14 cellular contexts compared by ENCODE assay signal in the genomic region with DNA sequence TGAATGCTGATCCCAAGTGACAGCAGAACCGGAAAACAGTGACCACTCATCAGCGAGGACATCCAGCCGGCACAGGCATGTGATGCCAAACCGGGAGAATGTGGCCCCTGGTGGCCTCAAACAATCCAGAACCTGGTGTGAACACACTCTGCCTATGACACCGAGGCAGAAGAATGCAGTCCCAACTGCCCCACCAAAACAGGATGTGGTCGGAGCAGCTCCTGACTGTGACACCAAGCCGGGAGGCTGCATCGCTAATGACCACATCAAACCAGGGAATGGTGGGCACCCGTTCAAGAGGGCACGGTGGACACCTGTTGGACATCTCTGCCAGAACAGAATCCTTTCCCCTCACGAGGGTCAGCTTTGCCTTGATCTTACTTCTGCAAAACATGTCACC. TPM values are rescaled to one million over a fixed set of nuclear protein-coding genes. Genes with fewer than 3 reads are reported as not detected.
A peak's percentile ranks its signal among the peaks of the same experiment; 100 is the strongest.
DNase-seq lines count a peak whose midpoint lies in the region; ATAC-seq, FAIRE-seq and TF ChIP-seq lines count a peak whose summit lies in the region.
"Had no signal": no experiment of that assay in that cellular context is flagged by ENCODE, and none has a peak within 500 bp of the region (broad histone marks: within the 10 kb centered on the region; RNA-seq: fewer than 3 reads in every experiment).

No MANE protein-coding gene starts in this region.

- H2BK20ac ChIP-seq in H1 (ENCODE audit: low read length) = no peak overlapping the region

- no peak overlapping the region for H3K18ac ChIP-seq in H1 (ENCODE audit: extremely low read depth, low read length)

- H4K8ac ChIP-seq in H1 (ENCODE audit: extremely low read depth, insufficient read depth, low read length) = no peak overlapping the region

- no peak overlapping the region for H3K23ac ChIP-seq in H1 (ENCODE audit: insufficient read length)

- H2BK5ac ChIP-seq in H1 (ENCODE audit: low read depth, low read length) = no peak overlapping the region; the same call in 1 of the 2 replicates

- H3K9ac ChIP-seq in MM.1S (ENCODE audit: low read length) (no peak overlapping the region), H1 (replicated peaks in 1 of 4; ENCODE audit: extremely low read depth in 1 of 4, low read depth in 3 of 4, low read length in 3 of 4) (no peak overlapping the region)

- H3K4ac ChIP-seq in H1 (replicated peaks; ENCODE audit: insufficient read length, low read depth, low read length) = no peak overlapping the region

- no peak for TF ChIP-seq RAD21 in H1 (IDR thresholded peaks at IDR 0.05 in 1 of 2, conservative IDR thresholded peaks at IDR 0.05 in 1 of 2; ENCODE audit: low read depth in 2 of 2, low read length in 2 of 2)

- no peak for FAIRE-seq in H1 (lab: Jason Lieb, UNC)

- 0 out of 2 replicates have a peak, but pooled peaks cover 3% of the 10 kb centered on the region for H3K79me1 ChIP-seq in H1 (ENCODE audit: low read depth, low read length)

- intact Hi-C loops in stomach (cut with DNase I; ENCODE audit: low total_unique reads) = no loop called here

- H2BK15ac ChIP-seq in H1 (ENCODE audit: low read length) = no peak overlapping the region

- no peaks in the 10 kb centered on the region for H3K27me3 ChIP-seq in MM.1S (replicated peaks; ENCODE audit: insufficient read depth, low read length)
- no peaks in the 10 kb centered on the region for H3K27me3 ChIP-seq in H1 (replicated peaks in 1 of 4; ENCODE audit: control insufficient read depth in 3 of 4, extremely low read depth in 1 of 4, insufficient read depth in 3 of 4, low read length in 3 of 4)
- peaks cover 0 to 26% (median 0%) of the 10 kb centered on the region in 3 donors for H3K27me3 ChIP-seq in stomach
- H3K27me3 ChIP-seq: gastrocnemius medialis, ovary had no signal

- H3K4me1 ChIP-seq in MM.1S (ENCODE audit: low read length) (peaks cover 9% of the 10 kb centered on the region; the same call in 1 of the 2 replicates), H1 (replicated peaks in 1 of 4; ENCODE audit: control insufficient read depth in 3 of 4, insufficient read depth in 4 of 4, low read length in 3 of 4) (peaks cover 7 to 32% (median 17%) of the 10 kb centered on the region in 4 experiments), stomach (no peaks in the 10 kb centered on the region)
- H3K4me1 ChIP-seq: gastrocnemius medialis had no signal

- H2BK120ac ChIP-seq in H1 (replicated peaks; ENCODE audit: low read depth, low read length) = no peak overlapping the region

- H4K20me1 ChIP-seq in MM.1S (ENCODE audit: insufficient read depth, low read length) = no peaks in the 10 kb centered on the region
- peaks cover 0 to 2% of the 10 kb centered on the region in 2 experiments for H4K20me1 ChIP-seq in H1 (replicated peaks in 1 of 2; ENCODE audit: control insufficient read depth in 1 of 2, insufficient read depth in 2 of 2, low read length in 2 of 2)

- H2AK5ac ChIP-seq in H1 (ENCODE audit: low read depth, low read length) = peak overlapping the region; percentile 95; the same call in 1 of the 2 replicates

- no peaks in the 10 kb centered on the region for H3F3A ChIP-seq in MM.1S (ENCODE audit: insufficient read depth, low read length)

- no peak overlapping the region for H3K4me3 ChIP-seq in MM.1S (ENCODE audit: low read length)
- no peak overlapping the region for H3K4me3 ChIP-seq in H1 (ENCODE audit: extremely low read depth in 1 of 4, insufficient read depth in 2 of 4, low read depth in 3 of 4, low read length in 4 of 4)
- H3K4me3 ChIP-seq in stomach = no peak overlapping the region
- H3K4me3 ChIP-seq: dorsolateral prefrontal cortex, gastrocnemius medialis, ovary had no signal

- H3K23me2 ChIP-seq in H1 (ENCODE audit: low read depth, low read length) = no peaks in the 10 kb centered on the region

- POLR2A ChIA-PET in H1 (lab: Charles Lee; ENCODE audit: partially characterized antibody) = interaction anchor here (1.2 kb wide), 1 partner anchor 12 kb away, joined by 4 read pairs; no protein-coding TSS in a partner anchor

- no peak overlapping the region for H4K91ac ChIP-seq in H1 (replicated peaks; ENCODE audit: insufficient read length, low read length)

- no peak overlapping the region for H3K56ac ChIP-seq in H1 (replicated peaks; ENCODE audit: insufficient read length, low read depth, low read length)

- DNase-seq in Daoy (ENCODE audit: low read depth) (peak; percentile 70), MM.1S (peak; percentile 10), H1 (ENCODE audit: low read depth in 1 of 2, low spot score in 2 of 2) (no peak), non-pigmented ciliary epithelial cell (ENCODE audit: low read depth) (peak; percentile 44), globus pallidus (ENCODE audit: low spot score) (no peak), glutamatergic neuron (no peak), stomach (no peak)
- DNase-seq: activated naive CD8-positive, alpha-beta T cell treated with anti-CD3 and anti-CD28 coated beads, Interleukin-2, amount 10 ng/mL, durations not matched to agents 7 days and 5 days; dorsolateral prefrontal cortex; ovary; stimulated activated CD4-positive, alpha-beta T cell treated with anti-CD3 and anti-CD28 coated beads, Interleukin-4, amount 100 ng/mL, for 1 hour; stimulated activated naive CD4-positive, alpha-beta T cell treated with Interleukin-2 at 50 U/mL for 16 hours had no signal

- H4K5ac ChIP-seq in H1 (ENCODE audit: insufficient read length, low read depth, low read length) = no peak overlapping the region

- no peak overlapping the region for H2BK12ac ChIP-seq in H1 (ENCODE audit: low read depth, low read length)

- no peak for TF ChIP-seq CTCF in MM.1S (IDR thresholded peaks at IDR 0.05; ENCODE audit: low read length)
- TF ChIP-seq CTCF in H1 (IDR thresholded peaks at IDR 0.05; ENCODE audit: control extremely low read depth in 1 of 3, insufficient read depth in 1 of 3, low read depth in 1 of 3, low read length in 3 of 3) = no peak
- TF ChIP-seq CTCF in glutamatergic neuron (IDR thresholded peaks at IDR 0.05; ENCODE audit: partially characterized antibody, unreplicated experiment) = no peak
- TF ChIP-seq CTCF in stomach (IDR thresholded peaks at IDR 0.05) = no peak

- H3K9me3 ChIP-seq in MM.1S (replicated peaks; ENCODE audit: insufficient read depth, low read length) (no peaks in the 10 kb centered on the region), H1 (ENCODE audit: insufficient read depth in 2 of 2, low read depth in 1 of 2, low read length in 1 of 2) (no peaks in the 10 kb centered on the region), stomach (no peaks in the 10 kb centered on the region)
- H3K9me3 ChIP-seq: gastrocnemius medialis, ovary had no signal

- H3K79me2 ChIP-seq in MM.1S (ENCODE audit: low read length) (no peaks in the 10 kb centered on the region), H1 (ENCODE audit: control insufficient read depth in 1 of 2, insufficient read depth in 2 of 2, low read length in 2 of 2) (no peaks in the 10 kb centered on the region)

- no peak for ATAC-seq in HG03045 (IDR thresholded peaks at IDR 0.05; ENCODE audit: unreplicated experiment)

- no peak overlapping the region for H3K4me3 Mint-ChIP-seq in glutamatergic neuron (ENCODE audit: unreplicated experiment)
- H3K4me3 Mint-ChIP-seq: activated naive CD8-positive, alpha-beta T cell treated with anti-CD3 and anti-CD28 coated beads, Interleukin-2, amount 10 ng/mL, durations not matched to agents 7 days and 5 days had no signal

- no peak overlapping the region for H3K14ac ChIP-seq in H1 (ENCODE audit: insufficient read length)

- no peaks in the 10 kb centered on the region for H3K9me2 ChIP-seq in MM.1S (replicated peaks; ENCODE audit: insufficient read depth, low read length)

- H3K36me3 Mint-ChIP-seq in glutamatergic neuron (ENCODE audit: unreplicated experiment) = no peaks in the 10 kb centered on the region
- H3K36me3 Mint-ChIP-seq: activated naive CD8-positive, alpha-beta T cell treated with anti-CD3 and anti-CD28 coated beads, Interleukin-2, amount 10 ng/mL, durations not matched to agents 7 days and 5 days had no signal

- CTCF ChIA-PET in H1 (lab: Charles Lee; ENCODE audit: partially characterized antibody) = interaction anchor here (0.6 to 30.9 kb wide), 5 partner anchors 3 to 435 kb away, joined by 5 to 538 read pairs (median 506); a partner anchor contains a TSS

- TF ChIP-seq EP300 in H1 (IDR thresholded peaks at IDR 0.05; ENCODE audit: borderline replicate concordance in 1 of 2, low read depth in 2 of 2, low read length in 2 of 2) (no peak), stomach (IDR thresholded peaks at IDR 0.05) (no peak)

- peaks cover 7% of the 10 kb centered on the region for H3K27me3 Mint-ChIP-seq in glutamatergic neuron (ENCODE audit: unreplicated experiment)

- H3K4me1 Mint-ChIP-seq in glutamatergic neuron (ENCODE audit: low read depth, unreplicated experiment) = peaks cover 13% of the 10 kb centered on the region

- no peaks in the 10 kb centered on the region for H3K36me3 ChIP-seq in MM.1S (replicated peaks; ENCODE audit: insufficient read depth, low read length)
- no peaks in the 10 kb centered on the region for H3K36me3 ChIP-seq in H1 (ENCODE audit: control insufficient read depth in 2 of 4, insufficient read depth in 4 of 4, low read length in 3 of 4)
- H3K36me3 ChIP-seq in stomach = no peaks in the 10 kb centered on the region
- H3K36me3 ChIP-seq: gastrocnemius medialis, ovary had no signal

- H3K27ac Mint-ChIP-seq in glutamatergic neuron (ENCODE audit: unreplicated experiment) = no peak overlapping the region
- H3K27ac Mint-ChIP-seq: activated naive CD8-positive, alpha-beta T cell treated with anti-CD3 and anti-CD28 coated beads, Interleukin-2, amount 10 ng/mL, durations not matched to agents 7 days and 5 days had no signal

- WGBS in H1 (ENCODE audit: extremely low coverage in 1 of 2, insufficient coverage in 1 of 2, insufficient read length in 1 of 2, insufficient replicate concordance in 2 of 2, low coverage in 1 of 2, low lambda C conversion rate in 2 of 2, missing lambda C conversion rate in 1 of 2), 2 experiments = 88% methylated on average over 11 of the region's 11 CpGs; no CpG with 5 or more reads in 1 of the 2 experiments
- WGBS in stomach, 5 donors = 50 to 63% (median 59%) methylated on average over 9 to 11 of the region's 11 CpGs

- H3K4me2 ChIP-seq in MM.1S (ENCODE audit: low read depth, low read length) (no peak overlapping the region), H1 (ENCODE audit: insufficient read depth in 1 of 2, low read depth in 2 of 2, low read length in 2 of 2) (no peak overlapping the region)

- H2AFZ ChIP-seq in MM.1S (ENCODE audit: low read length) (no peak overlapping the region), H1 (ENCODE audit: low read length) (no peak overlapping the region)

- no peak overlapping the region for H3K27ac ChIP-seq in MM.1S (ENCODE audit: low read length)
- H3K27ac ChIP-seq in H1 (ENCODE audit: low read depth, low read length) = no peak overlapping the region
- H3K27ac ChIP-seq in stomach = no peak overlapping the region
- H3K27ac ChIP-seq: dorsolateral prefrontal cortex, gastrocnemius medialis, ovary had no signal

- H3K9me3 Mint-ChIP-seq in glutamatergic neuron (ENCODE audit: unreplicated experiment) = peaks cover 3% of the 10 kb centered on the region
- H3K9me3 Mint-ChIP-seq: activated naive CD8-positive, alpha-beta T cell treated with anti-CD3 and anti-CD28 coated beads, Interleukin-2, amount 10 ng/mL, durations not matched to agents 7 days and 5 days had no signal

- no peak for TF ChIP-seq POLR2A in H1 (IDR thresholded peaks at IDR 0.05; ENCODE audit: control extremely low read depth in 1 of 2, low read depth in 2 of 2, low read length in 2 of 2)
- no peak for TF ChIP-seq POLR2A in stomach (IDR thresholded peaks at IDR 0.05)

RNA-seq across cellular contexts. Expression of a gene that starts 15.4 kb away (rescaled TPM):
- 0.17 and 0.45 TPM in 2 replicates for total RNA-seq in Daoy (2014; rRNA removed; shearing (Covaris generic))
- total RNA-seq in H1 (2021; fragmentation: NEBNext Ultra II Directional; extraction: Animal tissue kit (Norgen Biotek cat#: 25700)) = 11.4 and 16.5 TPM in 2 replicates
- polyA plus RNA-seq in H1 (2011; rRNA removed) (4.8 and 6.8 TPM in 2 replicates), stomach (under 1 TPM in 2 of 3 donors, not detected in 1; 0.05 to 0.06 TPM)
- polyA plus RNA-seq in H1 (2011; cell fraction: cytosol; rRNA removed) = 4.0 TPM
- polyA plus RNA-seq in H1 (2011; cell fraction: nucleus; rRNA removed) = 14.7 TPM
- 4.1 to 5.5 TPM (median 4.6 TPM) in 4 replicates for polyA plus RNA-seq in H1 (2012, experiment 1 of 2)
- polyA plus RNA-seq in H1 (2012, experiment 2 of 2) = 2.6 TPM
- polyA plus RNA-seq in H1 (2013, experiment 1 of 2) = 5.3 TPM
- polyA plus RNA-seq in H1 (2013, experiment 2 of 2) = 5.8 TPM
- polyA minus RNA-seq in H1 (2011; rRNA and poly(A)+ RNA removed) = 12.6 and 14.0 TPM in 2 replicates
- polyA minus RNA-seq in H1 (2011; cell fraction: cytosol; rRNA and poly(A)+ RNA removed) = 5.4 TPM
- polyA minus RNA-seq in H1 (2011; cell fraction: nucleus; rRNA and poly(A)+ RNA removed) = 14.3 TPM
- total RNA-seq in glutamatergic neuron (ENCODE audit: unreplicated experiment) (4.8 TPM), stomach (1 to 10 TPM in 1 of 5 donors, under 1 TPM in 1, not detected in 3; 0.14 to 1.1 TPM)

Comparison
In these comparisons a context has a peak if more than half of its experiments do, and no peak if none do; other contexts are left out.
1. DNase-seq: peak in Daoy (single experiment), MM.1S (single experiment) and non-pigmented ciliary epithelial cell (single experiment); none in H1 (0 of 2), globus pallidus (single experiment), glutamatergic neuron (single experiment) and stomach (single experiment).